ENCODE assay signal across 8 cellular contexts in the genomic region with DNA sequence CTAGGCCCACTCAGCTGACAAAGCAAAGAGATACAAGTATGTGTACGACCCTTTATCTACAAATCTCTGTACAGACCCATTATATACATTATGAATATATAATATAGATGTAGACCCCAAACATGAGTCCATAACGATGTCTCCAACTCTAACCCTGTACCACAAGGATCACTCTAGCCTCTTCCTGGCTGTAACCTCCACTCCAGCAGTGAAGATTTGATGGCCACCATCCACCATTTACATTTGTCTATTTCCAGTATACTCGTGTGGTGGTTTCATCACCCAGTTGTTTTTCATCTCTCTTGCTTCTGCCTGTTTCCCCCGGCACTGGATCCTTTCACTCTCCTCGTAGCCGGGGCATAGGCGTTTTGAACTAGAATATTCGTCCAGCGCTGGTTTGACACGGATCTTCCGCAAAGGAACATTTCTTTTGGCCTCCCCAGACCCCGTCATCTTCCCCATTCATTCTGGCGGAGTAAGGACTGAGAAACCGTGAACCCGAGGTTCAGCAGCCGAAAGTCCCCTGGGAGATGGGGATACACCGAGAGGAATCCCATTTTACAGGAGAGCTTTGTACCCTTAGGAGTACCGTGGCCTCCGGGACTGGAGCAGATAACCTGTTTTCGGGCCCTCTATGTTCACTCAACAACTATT. TPM values are rescaled to one million over a fixed set of nuclear protein-coding genes. Genes with fewer than 3 reads are reported as not detected.
DNase-seq lines count a peak whose midpoint lies in the region; ATAC-seq and TF ChIP-seq lines count a peak whose summit lies in the region.

No MANE protein-coding gene starts in this region.

- ATAC-seq in activated CD8-positive, alpha-beta memory T cell treated with anti-CD3 and anti-CD28 coated beads, Interleukin-2, amount 10 ng/mL, durations not matched to agents 7 days and 5 days = no peak
- peak; percentile 0 for ATAC-seq in HG03039 (IDR thresholded peaks at IDR 0.05; ENCODE audit: unreplicated experiment)

- H3K4me3 Mint-ChIP-seq in activated CD8-positive, alpha-beta memory T cell treated with anti-CD3 and anti-CD28 coated beads, Interleukin-2, amount 10 ng/mL, durations not matched to agents 7 days and 5 days = peak overlapping the region; percentile 27

- H3K36me3 ChIP-seq in tibial artery = no peaks in the 10 kb centered on the region

- H3K9me3 Mint-ChIP-seq in activated CD8-positive, alpha-beta memory T cell treated with anti-CD3 and anti-CD28 coated beads, Interleukin-2, amount 10 ng/mL, durations not matched to agents 7 days and 5 days (ENCODE audit: low read depth) = no peaks in the 10 kb centered on the region

- H3K36me3 Mint-ChIP-seq in activated CD8-positive, alpha-beta memory T cell treated with anti-CD3 and anti-CD28 coated beads, Interleukin-2, amount 10 ng/mL, durations not matched to agents 7 days and 5 days = no peaks in the 10 kb centered on the region

- peaks cover 10% of the 10 kb centered on the region for H3K4me1 Mint-ChIP-seq in activated CD8-positive, alpha-beta memory T cell treated with anti-CD3 and anti-CD28 coated beads, Interleukin-2, amount 10 ng/mL, durations not matched to agents 7 days and 5 days

- H3K27me3 ChIP-seq in layer of hippocampus (ENCODE audit: control insufficient read depth, insufficient read depth, low read length) (no peaks in the 10 kb centered on the region), tibial artery (no peaks in the 10 kb centered on the region)

- H3K9me3 ChIP-seq in tibial artery = no peaks in the 10 kb centered on the region

- CTCF ChIA-PET in activated CD8-positive, alpha-beta memory T cell treated with anti-CD3 and anti-CD28 coated beads, Interleukin-2, amount 10 ng/mL, durations not matched to agents 7 days and 5 days (lab: Charles Lee) = no interaction called here

- intact Hi-C loops in tibial artery (cut with DNase I; ENCODE audit: low total_unique reads) = loop anchor here (2.0 to 5.0 kb wide), 2 partner anchors 46 to 120 kb away; no protein-coding TSS in a partner anchor

- DNase-seq in activated CD8-positive, alpha-beta memory T cell treated with anti-CD3 and anti-CD28 coated beads, Interleukin-2, amount 10 ng/mL, durations not matched to agents 7 days and 5 days = no peak
- no peak for DNase-seq in activated CD8-positive, alpha-beta memory T cell treated with anti-CD3 and anti-CD28 coated beads for 24 hours
- no peak for DNase-seq in tibial artery
- DNase-seq in NCI-H2196 (lab: John Stamatoyannopoulos, UW; ENCODE audit: unreplicated experiment) = no peak
- DNase-seq in NCI-H1105 (lab: John Stamatoyannopoulos, UW) = no peak

- no peak for TF ChIP-seq CTCF in tibial artery (IDR thresholded peaks at IDR 0.05)

- peak overlapping the region; percentile 89 to 91 for H3K4me3 ChIP-seq in tibial artery

- no peak overlapping the region for H3K27ac Mint-ChIP-seq in activated CD8-positive, alpha-beta memory T cell treated with anti-CD3 and anti-CD28 coated beads, Interleukin-2, amount 10 ng/mL, durations not matched to agents 7 days and 5 days

- WGBS in adipose tissue, 3 donors = 11 to 12% (median 11%) methylated on average over 20 of the region's 20 CpGs

- H3K27ac ChIP-seq in adipose tissue (ENCODE audit: low read depth, low read length) = peak overlapping the region; percentile 60
- peak overlapping the region; percentile 90 for H3K27ac ChIP-seq in layer of hippocampus (ENCODE audit: low read depth, low read length)
- peak overlapping the region; percentile 87 to 96 for H3K27ac ChIP-seq in tibial artery

- H3K4me1 ChIP-seq in tibial artery = peaks cover 0 to 34% (median 17%) of the 10 kb centered on the region in 4 donors

- H3K27me3 Mint-ChIP-seq in activated CD8-positive, alpha-beta memory T cell treated with anti-CD3 and anti-CD28 coated beads, Interleukin-2, amount 10 ng/mL, durations not matched to agents 7 days and 5 days = peaks cover 58% of the 10 kb centered on the region

RNA-seq across cellular contexts. Expression of gene TRIO, which starts 0.8 kb away (rescaled TPM):
- total RNA-seq in activated CD8-positive, alpha-beta memory T cell treated with anti-CD3 and anti-CD28 coated beads, Interleukin-2, amount 10 ng/mL, durations not matched to agents 7 days and 5 days = 10 to 100 TPM in 1 of 2 experiments, 1 to 10 TPM in 1; 5.7 to 15.7 TPM
- 10 to 100 TPM; 10.3 to 63.1 (median 34.5) TPM for polyA plus RNA-seq in adipose tissue
